ENCODE assay signal across 16 cellular contexts in the genomic region with DNA sequence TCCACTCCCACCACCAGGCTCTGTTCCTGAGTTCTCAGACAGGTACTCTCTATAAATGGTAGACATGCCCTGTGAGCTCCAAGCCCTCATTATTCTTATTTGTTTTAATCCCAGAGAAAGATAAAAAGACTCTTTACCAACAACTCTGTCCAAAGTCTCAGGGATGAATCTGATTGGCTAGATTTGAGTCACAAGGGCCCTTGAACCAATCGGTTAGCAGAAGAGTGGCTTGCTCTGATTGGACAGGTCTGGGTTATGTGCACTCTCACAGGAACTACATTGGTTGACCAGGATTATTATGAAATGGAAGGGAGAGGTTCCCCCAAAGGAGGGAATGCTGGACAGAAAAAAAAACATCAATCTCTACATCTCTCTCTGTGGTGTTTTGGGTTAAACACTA. TPM values are rescaled to one million over a fixed set of nuclear protein-coding genes. Genes with fewer than 3 reads are reported as not detected.
DNase-seq lines count a peak whose midpoint lies in the region; ATAC-seq and TF ChIP-seq lines count a peak whose summit lies in the region.
"Had no signal": no experiment of that assay in that cellular context is flagged by ENCODE, and none has a peak within 500 bp of the region (broad histone marks: within the 10 kb centered on the region; RNA-seq: fewer than 3 reads in every experiment).

No MANE protein-coding gene starts in this region.

- H3K36me3 ChIP-seq in DOHH2 (ENCODE audit: control insufficient read depth, low read length) (peaks cover 84% of the 10 kb centered on the region), mesenchymal stem cell (ENCODE audit: control insufficient read depth in 1 of 2, insufficient read depth in 2 of 2, low read depth in 1 of 2, low read length in 2 of 2) (peaks cover 47 to 65% of the 10 kb centered on the region in 2 experiments)
- H3K36me3 ChIP-seq: ascending aorta, left ventricle myocardium inferior, right atrium auricular region had no signal

- peaks cover 97% of the 10 kb centered on the region for H3K4me1 Mint-ChIP-seq in CD14-positive monocyte
- H3K4me1 Mint-ChIP-seq in activated CD4-positive, alpha-beta memory T cell treated with anti-CD3 and anti-CD28 coated beads, Interleukin-2, amount 10 ng/mL, durations not matched to agents 7 days and 5 days: peaks cover 99% of the 10 kb centered on the region
- peaks cover 75% of the 10 kb centered on the region for H3K4me1 Mint-ChIP-seq in memory B cell
- H3K4me1 Mint-ChIP-seq in endothelial cell (ENCODE audit: unreplicated experiment): peaks cover 30% of the 10 kb centered on the region

- H3K4me1 ChIP-seq in DOHH2 (ENCODE audit: control insufficient read depth, low read length) (peaks cover 72% of the 10 kb centered on the region), mesenchymal stem cell (ENCODE audit: control insufficient read depth, insufficient read depth, low read depth, low read length) (peaks cover 23% of the 10 kb centered on the region)

- H3F3A ChIP-seq in DOHH2 (ENCODE audit: control insufficient read depth, insufficient read depth): peaks cover 17% of the 10 kb centered on the region

- H2BK120ac ChIP-seq in mesenchymal stem cell (ENCODE audit: low read depth, low read length): no peak overlapping the region

- CTCF ChIA-PET in activated CD4-positive, alpha-beta memory T cell treated with anti-CD3 and anti-CD28 coated beads, Interleukin-2, amount 10 ng/mL, durations not matched to agents 7 days and 5 days (lab: Charles Lee): interaction anchor here (0.9 kb wide), 1 partner anchor 16 kb away, joined by 5 read pairs; no protein-coding TSS in a partner anchor

- H3K4me3 ChIP-seq in DOHH2 (ENCODE audit: low read length): no peak overlapping the region
- no peak overlapping the region for H3K4me3 ChIP-seq in mesenchymal stem cell (ENCODE audit: insufficient read depth in 1 of 2, low read depth in 1 of 2, low read length in 2 of 2)
- H3K4me3 ChIP-seq: ascending aorta, left ventricle myocardium inferior, right atrium auricular region had no signal

- no peaks in the 10 kb centered on the region for H3K27me3 ChIP-seq in DOHH2 (ENCODE audit: control insufficient read depth, low read length)
- no peaks in the 10 kb centered on the region for H3K27me3 ChIP-seq in mesenchymal stem cell (ENCODE audit: control insufficient read depth in 1 of 2, insufficient read depth in 1 of 2, low read length in 2 of 2)
- H3K27me3 ChIP-seq: ascending aorta, dorsolateral prefrontal cortex, right atrium auricular region had no signal

- H3K9ac ChIP-seq in mesenchymal stem cell (ENCODE audit: low read length): no peak overlapping the region
- H3K9ac ChIP-seq: SK-N-SH had no signal

- H3K4me3 Mint-ChIP-seq in CD14-positive monocyte (peak overlapping the region in 1 of 2 donors; percentile 16), memory B cell (no peak overlapping the region), endothelial cell (ENCODE audit: unreplicated experiment) (no peak overlapping the region)
- peak overlapping the region; percentile 39 for H3K4me3 Mint-ChIP-seq in activated CD4-positive, alpha-beta memory T cell treated with anti-CD3 and anti-CD28 coated beads, Interleukin-2, amount 10 ng/mL, durations not matched to agents 7 days and 5 days

- no peak overlapping the region for H3K23ac ChIP-seq in mesenchymal stem cell (ENCODE audit: low read length in 2 of 2)

- H3K27me3 Mint-ChIP-seq in CD14-positive monocyte (ENCODE audit: low read depth in 3 of 3): peaks cover 0 to 2% (median 0%) of the 10 kb centered on the region in 3 donors
- H3K27me3 Mint-ChIP-seq in activated CD4-positive, alpha-beta memory T cell treated with anti-CD3 and anti-CD28 coated beads, Interleukin-2, amount 10 ng/mL, durations not matched to agents 7 days and 5 days: no peaks in the 10 kb centered on the region
- H3K27me3 Mint-ChIP-seq in memory B cell: no peaks in the 10 kb centered on the region
- H3K27me3 Mint-ChIP-seq in endothelial cell (ENCODE audit: unreplicated experiment): peaks cover 5% of the 10 kb centered on the region

- ATAC-seq in memory B cell (ENCODE audit: low read depth) (no peak), HG02852 (IDR thresholded peaks at IDR 0.05; ENCODE audit: unreplicated experiment) (no peak)

- no peak overlapping the region for H2BK15ac ChIP-seq in mesenchymal stem cell (ENCODE audit: low read depth, poor library complexity, severe bottlenecking)

- H3K27ac Mint-ChIP-seq in CD14-positive monocyte (peak overlapping the region; percentile 92 to 100 (median 98)), memory B cell (peak overlapping the region; percentile 87), endothelial cell (ENCODE audit: unreplicated experiment) (no peak overlapping the region)
- peak overlapping the region; percentile 92 for H3K27ac Mint-ChIP-seq in activated CD4-positive, alpha-beta memory T cell treated with anti-CD3 and anti-CD28 coated beads, Interleukin-2, amount 10 ng/mL, durations not matched to agents 7 days and 5 days

- H4K8ac ChIP-seq in mesenchymal stem cell (ENCODE audit: low read length): no peak overlapping the region

- H3K36me3 Mint-ChIP-seq in CD14-positive monocyte (peaks cover 93 to 99% of the 10 kb centered on the region in 2 donors), memory B cell (peaks cover 43% of the 10 kb centered on the region), endothelial cell (ENCODE audit: low read depth, unreplicated experiment) (peaks cover 22% of the 10 kb centered on the region)
- peaks cover 93% of the 10 kb centered on the region for H3K36me3 Mint-ChIP-seq in activated CD4-positive, alpha-beta memory T cell treated with anti-CD3 and anti-CD28 coated beads, Interleukin-2, amount 10 ng/mL, durations not matched to agents 7 days and 5 days (ENCODE audit: low read depth)

- no peak for DNase-seq in CD14-positive monocyte (ENCODE audit: low spot score)
- DNase-seq in activated CD4-positive, alpha-beta memory T cell treated with anti-CD3 and anti-CD28 coated beads, Interleukin-2, amount 10 ng/mL, durations not matched to agents 7 days and 5 days: no peak
- DNase-seq in memory B cell (ENCODE audit: low spot score in 2 of 2): no peak
- DNase-seq in endothelial cell (ENCODE audit: low spot score): no peak
- no peak for DNase-seq in mesenchymal stem cell
- no peak for DNase-seq in head of caudate nucleus
- DNase-seq: dorsolateral prefrontal cortex; GDM1; left ventricle myocardium inferior; NCI-H1048; stimulated activated CD4-positive, alpha-beta T cell treated with anti-CD3 and anti-CD28 coated beads, Interleukin-2, amount 100 ng/mL, for 24 hours had no signal

- H3K9me3 ChIP-seq in DOHH2 (ENCODE audit: control insufficient read depth, insufficient read depth, low read length) (peaks cover 14% of the 10 kb centered on the region), mesenchymal stem cell (ENCODE audit: control insufficient read depth, low read length) (no peaks in the 10 kb centered on the region)
- H3K9me3 ChIP-seq: ascending aorta, right atrium auricular region, SK-N-SH had no signal

- no peak overlapping the region for H4K91ac ChIP-seq in mesenchymal stem cell (ENCODE audit: low read length)

- H3K9me3 Mint-ChIP-seq in CD14-positive monocyte (peaks cover 22 to 36% (median 27%) of the 10 kb centered on the region in 7 donors), memory B cell (peaks cover 4% of the 10 kb centered on the region), endothelial cell (ENCODE audit: unreplicated experiment) (no peaks in the 10 kb centered on the region)
- H3K9me3 Mint-ChIP-seq in activated CD4-positive, alpha-beta memory T cell treated with anti-CD3 and anti-CD28 coated beads, Interleukin-2, amount 10 ng/mL, durations not matched to agents 7 days and 5 days: peaks cover 7% of the 10 kb centered on the region

- H3K9me2 ChIP-seq in DOHH2 (replicated peaks; ENCODE audit: control insufficient read depth, low read length): no peaks in the 10 kb centered on the region
- H3K9me2 ChIP-seq: SK-N-SH had no signal

- POLR2A ChIA-PET in activated CD4-positive, alpha-beta memory T cell treated with anti-CD3 and anti-CD28 coated beads, Interleukin-2, amount 10 ng/mL, durations not matched to agents 7 days and 5 days (lab: Charles Lee): interaction anchor here (0.6 to 9.3 kb wide), 4 partner anchors 12 to 103 kb away, joined by 3 to 216 read pairs (median 7); no protein-coding TSS in a partner anchor

- intact Hi-C loops in CD14-positive monocyte (cut with micrococcal nuclease) (no loop called here), head of caudate nucleus (cut with DNase I) (no loop called here)

- 91% methylated on average over 1 of the region's 1 CpG for WGBS in mesenchymal stem cell

- no peak overlapping the region for H3K18ac ChIP-seq in mesenchymal stem cell (ENCODE audit: low read depth in 1 of 2, low read length in 2 of 2)

- no peak overlapping the region for H2AFZ ChIP-seq in mesenchymal stem cell (ENCODE audit: low read depth, low read length)

- peak overlapping the region; percentile 69; the same call in 1 of the 2 replicates for H3K27ac ChIP-seq in DOHH2 (ENCODE audit: low read depth, low read length)
- H3K27ac ChIP-seq in mesenchymal stem cell (ENCODE audit: low read length, poor library complexity, severe bottlenecking): no peak overlapping the region
- H3K27ac ChIP-seq: ascending aorta, left ventricle myocardium inferior, right atrium auricular region had no signal

- H4K20me1 ChIP-seq in DOHH2 (ENCODE audit: control insufficient read depth, insufficient read depth, low read depth, low read length): 0 out of 2 replicates have a peak, but pooled peaks cover under 1% of the 10 kb centered on the region

- H3K79me1 ChIP-seq in mesenchymal stem cell (replicated peaks; ENCODE audit: low read length, poor library complexity, severe bottlenecking): peaks cover 18% of the 10 kb centered on the region

- peak overlapping the region; percentile 25; the same call in 1 of the 2 replicates for H3K4me2 ChIP-seq in DOHH2 (ENCODE audit: low read length)
- no peak overlapping the region for H3K4me2 ChIP-seq in mesenchymal stem cell (ENCODE audit: low read length, poor library complexity, severe bottlenecking)
- H3K4me2 ChIP-seq: SK-N-SH had no signal

- no peak for TF ChIP-seq CTCF in CD14-positive monocyte (IDR thresholded peaks at IDR 0.05)
- no peak for TF ChIP-seq CTCF in DOHH2 (IDR thresholded peaks at IDR 0.05; ENCODE audit: low read depth, low read length, poor library complexity, severe bottlenecking)
- no peak for TF ChIP-seq CTCF in endothelial cell (IDR thresholded peaks at IDR 0.05; ENCODE audit: unreplicated experiment)

- H2BK12ac ChIP-seq in mesenchymal stem cell (ENCODE audit: low read length in 2 of 2): no peak overlapping the region

- peaks cover 99% of the 10 kb centered on the region for H3K79me2 ChIP-seq in DOHH2 (ENCODE audit: control insufficient read depth, low read length)

- no peak overlapping the region for H3K4ac ChIP-seq in mesenchymal stem cell (ENCODE audit: low read depth in 1 of 2, low read length in 2 of 2)

- H2BK5ac ChIP-seq in mesenchymal stem cell (ENCODE audit: low read depth, low read length, poor library complexity, severe bottlenecking): no peak overlapping the region

- no peak overlapping the region for H2AK5ac ChIP-seq in mesenchymal stem cell (ENCODE audit: low read length, severe bottlenecking)

- H3K14ac ChIP-seq in mesenchymal stem cell (ENCODE audit: low read length in 2 of 2): no peak overlapping the region

RNA-seq across cellular contexts. Expression of gene COTL1, which starts 7.5 kb away (rescaled TPM):
- 1,000 to 10,000 TPM; 1,643 to 1,843 TPM for polyA plus RNA-seq in CD14-positive monocyte
- total RNA-seq in activated CD4-positive, alpha-beta memory T cell treated with anti-CD3 and anti-CD28 coated beads, Interleukin-2, amount 10 ng/mL, durations not matched to agents 7 days and 5 days: 100 to 1,000 TPM; 676 to 689 TPM
- 87.3 TPM for total RNA-seq in endothelial cell (ENCODE audit: unreplicated experiment)
- 264 TPM for polyA plus RNA-seq in mesenchymal stem cell (2013, experiment 1 of 2)
- 251 TPM for polyA plus RNA-seq in mesenchymal stem cell (2013, experiment 2 of 2)

RNA-seq across cellular contexts. Expression of gene KLHL36, which starts 37.9 kb away (rescaled TPM):
- 10 to 100 TPM; 12.1 to 14.2 TPM for polyA plus RNA-seq in CD14-positive monocyte
- 10 to 100 TPM; 45.7 to 49.0 TPM for total RNA-seq in activated CD4-positive, alpha-beta memory T cell treated with anti-CD3 and anti-CD28 coated beads, Interleukin-2, amount 10 ng/mL, durations not matched to agents 7 days and 5 days
- 40.8 TPM for total RNA-seq in endothelial cell (ENCODE audit: unreplicated experiment)
- polyA plus RNA-seq in mesenchymal stem cell (2013, experiment 1 of 2): 19.3 TPM
- polyA plus RNA-seq in mesenchymal stem cell (2013, experiment 2 of 2): 18.4 TPM
